In the genomic region with DNA sequence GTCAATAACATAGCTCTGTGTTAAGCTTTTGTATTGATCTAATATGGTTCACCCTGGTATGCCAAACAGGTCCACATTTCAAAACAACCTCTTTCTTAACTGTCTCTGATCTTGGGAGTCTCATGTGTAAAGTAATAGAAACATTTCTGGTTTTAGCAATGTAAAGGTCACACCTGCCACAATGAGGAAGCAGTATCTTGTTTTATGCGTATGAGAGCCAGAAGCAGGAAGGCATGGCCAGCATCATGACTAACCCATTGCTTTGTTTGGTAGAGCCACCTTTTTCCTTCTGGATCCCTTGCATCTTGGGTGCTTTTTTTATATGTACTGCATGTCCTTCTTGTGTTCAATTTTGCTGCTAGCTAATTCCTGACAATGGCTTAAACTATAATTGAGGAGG, we compare ENCODE assay signal across 24 cellular contexts.
"Had no signal": no experiment of that assay in that cellular context is flagged by ENCODE, and none has a peak within 500 bp of the region (broad histone marks: within the 10 kb centered on the region; RNA-seq: fewer than 3 reads in every experiment).

No MANE protein-coding gene starts in this region.

- H3K27me3 ChIP-seq: body of pancreas, esophagus squamous epithelium, heart right ventricle, right lobe of liver, stomach, suprapubic skin, tibial artery, upper lobe of right lung had no signal

- H3K27ac ChIP-seq: body of pancreas, esophagus squamous epithelium, heart right ventricle, left ventricle myocardium inferior, right lobe of liver, skin epidermis, stomach, suprapubic skin, tibial artery, upper lobe of right lung, VCaP had no signal

- ATAC-seq: activated naive CD4-positive, alpha-beta T cell treated with anti-CD3 and anti-CD28 coated beads, Interleukin-2, amount 50 U/mL, for 72 hours; activated T-cell treated with anti-CD3 and anti-CD28 coated beads, Interleukin-2, amount 50 U/mL, for 72 hours; body of pancreas; heart right ventricle; natural killer cell treated with Interleukin-12 subunit alpha and Interleukin-12 subunit beta and Interleukin-15 and Interleukin-18, amount 100 ng/mL, for 72 hours; right lobe of liver; stimulated activated effector memory CD8-positive, alpha-beta T cell treated with anti-CD3 and anti-CD28 coated beads, Interleukin-12 subunit alpha, Interleukin-12 subunit beta, amount 100 ng/mL, for 72 hours; upper lobe of right lung had no signal

- H3K9me3 ChIP-seq: body of pancreas, esophagus squamous epithelium, heart right ventricle, left ventricle myocardium inferior, right lobe of liver, stomach, suprapubic skin, tibial artery, upper lobe of right lung had no signal

- DNase-seq: activated CD4-positive, alpha-beta T cell treated with anti-CD3 and anti-CD28 coated beads for 4 hours; activated CD4-positive, alpha-beta T cell treated with anti-CD3 and anti-CD28 coated beads, Interleukin-2, amount 50 U/mL, for 4 hours; activated naive CD4-positive, alpha-beta T cell; activated T-cell treated with anti-CD3 and anti-CD28 coated beads for 4 hours; activated T-cell treated with anti-CD3 and anti-CD28 coated beads, Interleukin-2, amount 50 U/mL, for 72 hours; body of pancreas; effector memory CD4-positive, alpha-beta T cell; esophagus squamous epithelium; foreskin melanocyte; heart right ventricle; left ventricle myocardium inferior; mesendoderm; right lobe of liver; stimulated activated CD4-positive, alpha-beta T cell treated with anti-CD3 and anti-CD28 coated beads, Interleukin-4, amount 100 ng/mL, for 24 hours; stomach; tibial artery; upper lobe of right lung had no signal

- H3K4me1 ChIP-seq: body of pancreas, esophagus squamous epithelium, heart right ventricle, left ventricle myocardium inferior, right lobe of liver, stomach, tibial artery, upper lobe of right lung had no signal

- H3K4me3 ChIP-seq: body of pancreas, esophagus squamous epithelium, heart right ventricle, left ventricle myocardium inferior, lung, right lobe of liver, skin epidermis, stomach, suprapubic skin, tibial artery, upper lobe of right lung had no signal

- H3K36me3 ChIP-seq: esophagus squamous epithelium, heart right ventricle, left ventricle myocardium inferior, right lobe of liver, stomach, suprapubic skin, tibial artery, upper lobe of right lung had no signal
